In genomic region chr10:50623299-50624153, GRCh38 we compare ENCODE assay signal across 8 cellular contexts. TPM values are rescaled to one million over a fixed set of nuclear protein-coding genes. Genes with fewer than 3 reads are reported as not detected.
A peak's percentile ranks its signal among the peaks of the same experiment; 100 is the strongest.
DNase-seq lines count a peak whose midpoint lies in the region; ATAC-seq and TF ChIP-seq lines count a peak whose summit lies in the region.

Gene SGMS1, minus strand, starts transcription at chr10:50623956. Its CDS starts 279,842 bp downstream, at chr10:50344114.

- TF ChIP-seq RAD21 in Ishikawa (IDR thresholded peaks at IDR 0.05; ENCODE audit: low read depth), result no peak

- H3K27me3 ChIP-seq in gastroesophageal sphincter (no peaks in the 10 kb centered on the region), neutrophil (peaks cover 10% of the 10 kb centered on the region)

- peaks cover 0 to 45% (median 20%) of the 10 kb centered on the region in 3 donors for H3K4me1 ChIP-seq in gastroesophageal sphincter
- H3K4me1 ChIP-seq in neutrophil (ENCODE audit: control insufficient read depth in 1 of 2, insufficient read depth in 1 of 2, low read depth in 1 of 2, low read length in 1 of 2), result peaks cover 20 to 32% of the 10 kb centered on the region in 2 experiments

- TF ChIP-seq EP300 in Ishikawa (IDR thresholded peaks at IDR 0.05; ENCODE audit: borderline replicate concordance), result no peak; the same call in 1 of the 2 replicates
- no peak for TF ChIP-seq EP300 in gastroesophageal sphincter (IDR thresholded peaks at IDR 0.05)

- peak within 1 kb of the TSS; percentile 88 for H3K27ac ChIP-seq in SK-N-MC
- peak within 1 kb of the TSS; percentile 94 to 98 (median 96) for H3K27ac ChIP-seq in gastroesophageal sphincter
- peak within 1 kb of the TSS; percentile 89 for H3K27ac ChIP-seq in neutrophil
- peak within 1 kb of the TSS; percentile 99 for H3K27ac ChIP-seq in substantia nigra (ENCODE audit: low read depth, low read length, poor library complexity, severe bottlenecking)

- H3K9me3 ChIP-seq in SK-N-MC (ENCODE audit: low read depth, low read length), result no peaks in the 10 kb centered on the region
- no peaks in the 10 kb centered on the region for H3K9me3 ChIP-seq in gastroesophageal sphincter
- H3K9me3 ChIP-seq in neutrophil, result no peaks in the 10 kb centered on the region

- H3K36me3 ChIP-seq in SK-N-MC (ENCODE audit: insufficient read depth, low read length), result no peaks in the 10 kb centered on the region
- H3K36me3 ChIP-seq in gastroesophageal sphincter, result peaks cover 0 to 4% of the 10 kb centered on the region in 2 donors
- no peaks in the 10 kb centered on the region for H3K36me3 ChIP-seq in neutrophil

- peak; percentile 31 for ATAC-seq in GM21526 (IDR thresholded peaks at IDR 0.05; ENCODE audit: low FRiP score, unreplicated experiment)
- ATAC-seq in gastroesophageal sphincter, result peak; percentile 61

- WGBS in gastroesophageal sphincter (ENCODE audit: low coverage in 1 of 2), 2 donors, result no CpG with 5 or more reads among the region's 104 CpGs

- H3K4me3 ChIP-seq in SK-N-MC, result peak within 1 kb of the TSS; percentile 83
- H3K4me3 ChIP-seq in gastroesophageal sphincter, result peak within 1 kb of the TSS; percentile 68 to 87
- peak within 1 kb of the TSS; percentile 96 to 98 for H3K4me3 ChIP-seq in neutrophil (ENCODE audit: low read depth in 1 of 2, low read length in 1 of 2)

- peak; percentile 21 to 52 for TF ChIP-seq POLR2A in gastroesophageal sphincter (IDR thresholded peaks at IDR 0.05)

- TF ChIP-seq CTCF in gastroesophageal sphincter (IDR thresholded peaks at IDR 0.05), result no peak
- no peak for TF ChIP-seq CTCF in neutrophil (IDR thresholded peaks at IDR 0.05)

- peak within 1 kb of the TSS; percentile 80 for H3K9ac ChIP-seq in SK-N-MC (ENCODE audit: insufficient read length)

- peak; percentile 95 for DNase-seq in DMS53 (lab: John Stamatoyannopoulos, UW)
- DNase-seq in SK-N-MC (ENCODE audit: low read depth, low spot score), result no peak
- peak; percentile 83 for DNase-seq in activated naive CD4-positive, alpha-beta T cell treated with anti-CD3 and anti-CD28 coated beads, Interleukin-2, amount 50 U/mL, for 16 hours
- DNase-seq in substantia nigra (lab: John Stamatoyannopoulos, UW), result peak in 48 of 49 donors; percentile 30 to 90 (median 80)

TF ChIP-seq in Ishikawa, 13 proteins besides CTCF, POLR2A, EP300 and RAD21:
- no peak for TF ChIP-seq REST (IDR thresholded peaks at IDR 0.05; ENCODE audit: low read depth)
- TF ChIP-seq FOXM1 (IDR thresholded peaks at IDR 0.05; ENCODE audit: borderline replicate concordance, low read depth), result no peak
- no peak; the same call in 1 of the 2 replicates for TF ChIP-seq MAX (IDR thresholded peaks at IDR 0.05)
- peak; percentile 58 for TF ChIP-seq ZBTB7A (IDR thresholded peaks at IDR 0.05; ENCODE audit: low read depth)
- TF ChIP-seq USF1 (IDR thresholded peaks at IDR 0.05), result peak; percentile 37; the same call in 1 of the 2 replicates
- TF ChIP-seq TCF12 (IDR thresholded peaks at IDR 0.05; ENCODE audit: low read depth), result no peak
- TF ChIP-seq YY1 (IDR thresholded peaks at IDR 0.05; ENCODE audit: low read depth), result no peak; the same call in 1 of the 2 replicates
- no peak for TF ChIP-seq NFIC (IDR thresholded peaks at IDR 0.05)
- TF ChIP-seq TEAD4 (IDR thresholded peaks at IDR 0.05), result no peak
- TF ChIP-seq CREB1 (IDR thresholded peaks at IDR 0.05; ENCODE audit: low read depth), result no peak
- TF ChIP-seq TAF1 (IDR thresholded peaks at IDR 0.05; ENCODE audit: low read depth), result peak; percentile 39; the same call in 1 of the 2 replicates
- TF ChIP-seq EGR1 (IDR thresholded peaks at IDR 0.05), result peak; percentile 79
- TF ChIP-seq CEBPB (IDR thresholded peaks at IDR 0.05), result no peak

RNA-seq across cellular contexts. Expression of gene SGMS1, which starts in this region (rescaled TPM):
- total RNA-seq in gastroesophageal sphincter, result 100 to 1,000 TPM in 1 of 4 donors, 10 to 100 TPM in 3; 57.7 to 116 (median 66.1) TPM
